In genomic region chr17:54891176-54891821, GRCh38 we compare ENCODE assay signal across 8 cellular contexts. TPM values are rescaled to one million over a fixed set of nuclear protein-coding genes. Genes with fewer than 3 reads are reported as not detected.
A peak's percentile ranks its signal among the peaks of the same experiment; 100 is the strongest.
DNase-seq lines count a peak whose midpoint lies in the region; ATAC-seq, FAIRE-seq and TF ChIP-seq lines count a peak whose summit lies in the region.

No MANE protein-coding gene starts in this region.

- H3K36me3 ChIP-seq in esophagus squamous epithelium (no peaks in the 10 kb centered on the region), pancreas (no peaks in the 10 kb centered on the region)

- H3K4me1 ChIP-seq in esophagus squamous epithelium (peaks cover 0 to 6% (median 0%) of the 10 kb centered on the region in 3 donors), pancreas (no peaks in the 10 kb centered on the region)

- peak; percentile 49 for TF ChIP-seq CTCF in LNCaP clone FGC (IDR thresholded peaks at IDR 0.05; ENCODE audit: control insufficient read depth, extremely low read depth, insufficient read depth)
- TF ChIP-seq CTCF in esophagus squamous epithelium (IDR thresholded peaks at IDR 0.05), result peak in 4 of 6 experiments; percentile 26 to 56 (median 34)
- TF ChIP-seq CTCF in pancreas (IDR thresholded peaks at IDR 0.05), result peak in 2 of 4 donors; percentile 17 to 20

- 0 to 5% methylated on average over 1 of the region's 1 CpG for WGBS in esophagus squamous epithelium, 2 donors
- WGBS in pancreas, 2 donors, result 0% methylated on average over 1 of the region's 1 CpG

- FAIRE-seq in pancreas (lab: Jason Lieb, UNC), result peak; percentile 63

- no peak overlapping the region for H3K27ac ChIP-seq in esophagus squamous epithelium
- no peak overlapping the region for H3K27ac ChIP-seq in pancreas

- H3K4me3 ChIP-seq in LNCaP clone FGC (ENCODE audit: low read depth, low read length), result no peak overlapping the region
- H3K4me3 ChIP-seq in esophagus squamous epithelium, result no peak overlapping the region
- no peak overlapping the region for H3K4me3 ChIP-seq in pancreas

- intact Hi-C loops in esophagus squamous epithelium (cut with DNase I) (no loop called here), pancreas (cut with DNase I) (no loop called here)

- DNase-seq in NCI-H1417 (lab: John Stamatoyannopoulos, UW) (peak; percentile 17 to 71 (median 49)), NCI-H1417 treated with DMSO at 0.1 percent for 48 hours (lab: John Stamatoyannopoulos, UW) (no peak), LNCaP clone FGC (ENCODE audit: low read depth) (peak; percentile 14), RKO (ENCODE audit: low spot score) (peak; percentile 79), esophagus squamous epithelium (lab: John Stamatoyannopoulos, UW) (no peak), pancreas (peak in 3 of 6 donors; percentile 13 to 48 (median 24))

- ATAC-seq in pancreas (peak; percentile 72 to 93 (median 90)), GM21529 (IDR thresholded peaks at IDR 0.05; ENCODE audit: unreplicated experiment) (no peak), HG02970 (IDR thresholded peaks at IDR 0.05; ENCODE audit: low FRiP score, unreplicated experiment) (no peak)

- TF ChIP-seq POLR2A in esophagus squamous epithelium (IDR thresholded peaks at IDR 0.05), result no peak

- H3K9me3 ChIP-seq in esophagus squamous epithelium, result no peaks in the 10 kb centered on the region
- H3K9me3 ChIP-seq in pancreas, result no peaks in the 10 kb centered on the region

- H3K27me3 ChIP-seq in esophagus squamous epithelium, result no peaks in the 10 kb centered on the region
- H3K27me3 ChIP-seq in pancreas, result no peaks in the 10 kb centered on the region

RNA-seq across cellular contexts. Expression of gene TOM1L1, which starts 9.4 kb away (rescaled TPM):
- total RNA-seq in esophagus squamous epithelium (10 to 100 TPM; 31.6 to 42.5 (median 40.0) TPM), pancreas (10 to 100 TPM; 29.4 to 39.0 (median 33.1) TPM)
- polyA plus RNA-seq in pancreas, result 10 to 100 TPM; 14.2 to 29.9 TPM

Comparison
In these comparisons a context has a peak if more than half of its experiments do, and no peak if none do; other contexts are left out.
1. DNase-seq: peak in NCI-H1417 (3 of 3), LNCaP clone FGC (single experiment) and RKO (single experiment); none in NCI-H1417 treated with DMSO at 0.1 percent for 48 hours (single experiment) and esophagus squamous epithelium (single experiment).
2. ATAC-seq: peak in pancreas (4 of 4); none in GM21529 (single experiment) and HG02970 (single experiment).